In the genomic region with DNA sequence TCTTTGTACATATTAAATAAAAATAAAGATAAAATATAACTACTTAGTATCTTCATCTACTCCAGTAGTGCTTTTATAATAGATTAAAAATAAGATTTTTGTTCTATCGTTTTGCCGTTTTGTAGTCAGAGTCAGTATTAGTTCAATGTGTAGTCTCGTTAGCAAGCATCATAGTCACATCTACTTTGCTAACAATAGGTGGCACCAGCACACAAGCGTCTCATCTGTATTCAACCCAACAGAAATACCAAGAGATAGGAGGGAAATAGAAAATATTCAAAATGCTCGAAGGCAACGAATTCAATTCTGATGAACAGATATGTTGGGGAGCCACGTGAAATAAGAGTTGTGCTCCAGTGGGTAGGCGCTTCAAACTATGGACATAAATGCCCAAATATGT, we compare ENCODE assay signal across 1 cellular context.
TF ChIP-seq lines count a peak whose summit lies in the region.

No MANE protein-coding gene starts in this region.

TF ChIP-seq in K562, 482 proteins besides CTCF, POLR2A, EP300 and RAD21 (continued from another document):
- TF ChIP-seq RBBP5 (IDR thresholded peaks at IDR 0.05; ENCODE audit: borderline replicate concordance, insufficient read depth, low read length, poor library complexity, severe bottlenecking) = no peak
- TF ChIP-seq ZNF717 (CRISPR knock-in tag; IDR thresholded peaks at IDR 0.05) = no peak
- TF ChIP-seq YY1 (IDR thresholded peaks at IDR 0.05; ENCODE audit: borderline replicate concordance in 1 of 3, control insufficient read depth in 1 of 3, extremely low read depth in 1 of 3, insufficient read depth in 3 of 3, insufficient read length in 1 of 3, insufficient replicate concordance in 2 of 3, low read depth in 1 of 3, low read length in 2 of 3) = no peak
- no peak for TF ChIP-seq PBX2 (CRISPR knock-in tag; IDR thresholded peaks at IDR 0.05; ENCODE audit: low read depth)
- no peak for TF ChIP-seq PBX2 (tag; conservative IDR thresholded peaks at IDR 0.05; ENCODE audit: low read depth)
